2 cellular contexts compared by ENCODE assay signal in genomic region chr9:34084562-34084961, GRCh38.
A peak's percentile ranks its signal among the peaks of the same experiment; 100 is the strongest.
TF ChIP-seq lines count a peak whose summit lies in the region.

No MANE protein-coding gene starts in this region.

TF ChIP-seq in liver, 16 proteins besides CTCF, POLR2A, EP300 and RAD21:
- TF ChIP-seq ATF3 (IDR thresholded peaks at IDR 0.05) = no peak
- peak; percentile 73 for TF ChIP-seq NR2F2 (IDR thresholded peaks at IDR 0.05)
- no peak for TF ChIP-seq MAX (IDR thresholded peaks at IDR 0.05)
- no peak for TF ChIP-seq HNF4A (conservative IDR thresholded peaks at IDR 0.05)
- no peak for TF ChIP-seq EGR1 (IDR thresholded peaks at IDR 0.05; ENCODE audit: low read depth in 2 of 2)
- TF ChIP-seq SP1 (IDR thresholded peaks at IDR 0.05) = peak; percentile 42
- no peak for TF ChIP-seq HNF4G (IDR thresholded peaks at IDR 0.05)

TF ChIP-seq in HepG2, 621 proteins besides CTCF, POLR2A, EP300 and RAD21:
- no peak for TF ChIP-seq ZNF720 (CRISPR knock-in tag; IDR thresholded peaks at IDR 0.05)
- TF ChIP-seq FOXK2 (IDR thresholded peaks at IDR 0.05) = no peak
- TF ChIP-seq, protein P1, sequence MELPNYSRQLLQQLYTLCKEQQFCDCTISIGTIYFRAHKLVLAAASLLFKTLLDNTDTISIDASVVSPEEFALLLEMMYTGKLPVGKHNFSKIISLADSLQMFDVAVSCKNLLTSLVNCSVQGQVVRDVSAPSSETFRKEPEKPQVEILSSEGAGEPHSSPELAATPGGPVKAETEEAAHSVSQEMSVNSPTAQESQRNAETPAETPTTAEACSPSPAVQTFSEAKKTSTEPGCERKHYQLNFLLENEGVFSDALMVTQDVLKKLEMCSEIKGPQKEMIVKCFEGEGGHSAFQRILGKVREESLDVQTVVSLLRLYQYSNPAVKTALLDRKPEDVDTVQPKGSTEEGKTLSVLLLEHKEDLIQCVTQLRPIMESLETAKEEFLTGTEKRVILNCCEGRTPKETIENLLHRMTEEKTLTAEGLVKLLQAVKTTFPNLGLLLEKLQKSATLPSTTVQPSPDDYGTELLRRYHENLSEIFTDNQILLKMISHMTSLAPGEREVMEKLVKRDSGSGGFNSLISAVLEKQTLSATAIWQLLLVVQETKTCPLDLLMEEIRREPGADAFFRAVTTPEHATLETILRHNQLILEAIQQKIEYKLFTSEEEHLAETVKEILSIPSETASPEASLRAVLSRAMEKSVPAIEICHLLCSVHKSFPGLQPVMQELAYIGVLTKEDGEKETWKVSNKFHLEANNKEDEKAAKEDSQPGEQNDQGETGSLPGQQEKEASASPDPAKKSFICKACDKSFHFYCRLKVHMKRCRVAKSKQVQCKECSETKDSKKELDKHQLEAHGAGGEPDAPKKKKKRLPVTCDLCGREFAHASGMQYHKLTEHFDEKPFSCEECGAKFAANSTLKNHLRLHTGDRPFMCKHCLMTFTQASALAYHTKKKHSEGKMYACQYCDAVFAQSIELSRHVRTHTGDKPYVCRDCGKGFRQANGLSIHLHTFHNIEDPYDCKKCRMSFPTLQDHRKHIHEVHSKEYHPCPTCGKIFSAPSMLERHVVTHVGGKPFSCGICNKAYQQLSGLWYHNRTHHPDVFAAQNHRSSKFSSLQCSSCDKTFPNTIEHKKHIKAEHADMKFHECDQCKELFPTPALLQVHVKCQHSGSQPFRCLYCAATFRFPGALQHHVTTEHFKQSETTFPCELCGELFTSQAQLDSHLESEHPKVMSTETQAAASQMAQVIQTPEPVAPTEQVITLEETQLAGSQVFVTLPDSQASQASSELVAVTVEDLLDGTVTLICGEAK (IDR thresholded peaks at IDR 0.05) = no peak
- TF ChIP-seq, protein P1 (CRISPR knock-in tag; IDR thresholded peaks at IDR 0.05) = no peak
